Comparison of ENCODE assay signal across 1 cellular context in genomic region chr15:67149859-67150824, GRCh38.
TF ChIP-seq lines count a peak whose summit lies in the region.

No MANE protein-coding gene starts in this region.

TF ChIP-seq in K562, 482 proteins besides CTCF, POLR2A, EP300 and RAD21 (continued from another document and continues in another):
- TF ChIP-seq MBD1 (CRISPR knock-in tag; IDR thresholded peaks at IDR 0.05): no peak
- peak; percentile 76; the same call in 1 of the 2 replicates for TF ChIP-seq BHLHE40 (IDR thresholded peaks at IDR 0.05; ENCODE audit: low read length)
- no peak for TF ChIP-seq ZC3H11A (IDR thresholded peaks at IDR 0.05; ENCODE audit: low read depth, low read length)
- TF ChIP-seq ID3 (CRISPR knock-in tag; IDR thresholded peaks at IDR 0.05): no peak
- no peak for TF ChIP-seq ID3 (tag; IDR thresholded peaks at IDR 0.05)
- TF ChIP-seq RFX5 (IDR thresholded peaks at IDR 0.05; ENCODE audit: low read depth, low read length): no peak
- TF ChIP-seq ZNF444 (CRISPR knock-in tag; IDR thresholded peaks at IDR 0.05): no peak
- TF ChIP-seq PHF21A (IDR thresholded peaks at IDR 0.05; ENCODE audit: borderline replicate concordance, low read depth): no peak
- TF ChIP-seq MEIS2 (IDR thresholded peaks at IDR 0.05; ENCODE audit: partially characterized antibody): peak; percentile 44
- TF ChIP-seq SPI1 (IDR thresholded peaks at IDR 0.05; ENCODE audit: borderline replicate concordance, low read depth, low read length): peak; percentile 22; the same call in 1 of the 2 replicates
- TF ChIP-seq HNRNPLL (IDR thresholded peaks at IDR 0.05; ENCODE audit: low read depth, low read length, poor library complexity, severe bottlenecking): no peak
- no peak for TF ChIP-seq EHMT2 (IDR thresholded peaks at IDR 0.05)
- 0 out of 2 replicates have a peak, but pooled peaks have one; percentile 17 for TF ChIP-seq ZBTB33 (CRISPR knock-in tag; IDR thresholded peaks at IDR 0.05)
- TF ChIP-seq DLX4 (CRISPR knock-in tag; IDR thresholded peaks at IDR 0.05): no peak
- no peak for TF ChIP-seq ZNF174 (CRISPR knock-in tag; IDR thresholded peaks at IDR 0.05)
- TF ChIP-seq FOXJ3 (CRISPR knock-in tag; IDR thresholded peaks at IDR 0.05): no peak
- no peak for TF ChIP-seq SMARCB1 (IDR thresholded peaks at IDR 0.05; ENCODE audit: insufficient read length, low read depth)
- TF ChIP-seq ZNF184 (CRISPR knock-in tag; IDR thresholded peaks at IDR 0.05): no peak
- peak; percentile 59; the same call in 1 of the 2 replicates for TF ChIP-seq NR2C1 (IDR thresholded peaks at IDR 0.05)
- peak; percentile 54; the same call in 1 of the 2 replicates for TF ChIP-seq NR2C1 (tag; IDR thresholded peaks at IDR 0.05)
- TF ChIP-seq NR2C2 (CRISPR knock-in tag; IDR thresholded peaks at IDR 0.05): no peak
- TF ChIP-seq NR2C2 (tag; IDR thresholded peaks at IDR 0.05): peak; percentile 81; the same call in 1 of the 2 replicates
- no peak for TF ChIP-seq FOXO4 (CRISPR knock-in tag; IDR thresholded peaks at IDR 0.05)
- no peak for TF ChIP-seq CREBBP (IDR thresholded peaks at IDR 0.05; ENCODE audit: low read depth, low read length)
- no peak for TF ChIP-seq SAP30 (IDR thresholded peaks at IDR 0.05; ENCODE audit: borderline replicate concordance, insufficient read depth, low read depth, low read length, poor library complexity, severe bottlenecking)
- no peak for TF ChIP-seq RBBP5 (IDR thresholded peaks at IDR 0.05; ENCODE audit: borderline replicate concordance, insufficient read depth, low read length, poor library complexity, severe bottlenecking)
- no peak for TF ChIP-seq PRDM10 (IDR thresholded peaks at IDR 0.05; ENCODE audit: partially characterized antibody)
- no peak for TF ChIP-seq TAF15 (IDR thresholded peaks at IDR 0.05; ENCODE audit: low read depth, low read length)
- peak; percentile 22; the same call in 1 of the 2 replicates for TF ChIP-seq LEF1 (IDR thresholded peaks at IDR 0.05)
- TF ChIP-seq ATF4 (CRISPR knock-in tag; IDR thresholded peaks at IDR 0.05): no peak
- no peak for TF ChIP-seq GATAD2A (IDR thresholded peaks at IDR 0.05)
- no peak for TF ChIP-seq ZNF395 (CRISPR knock-in tag; IDR thresholded peaks at IDR 0.05)
- TF ChIP-seq CBX1 (IDR thresholded peaks at IDR 0.05; ENCODE audit: low read depth): no peak
- TF ChIP-seq TEAD4 (IDR thresholded peaks at IDR 0.05; ENCODE audit: low read length): peak; percentile 23; the same call in 1 of the 2 replicates
- no peak for TF ChIP-seq TEAD4 (CRISPR knock-in tag; IDR thresholded peaks at IDR 0.05; ENCODE audit: borderline replicate concordance)
- no peak for TF ChIP-seq TGIF2 (CRISPR knock-in tag; IDR thresholded peaks at IDR 0.05)
- no peak for TF ChIP-seq STAT6 (CRISPR knock-in tag; IDR thresholded peaks at IDR 0.05)
- no peak for TF ChIP-seq NR1H2 (CRISPR knock-in tag; IDR thresholded peaks at IDR 0.05)
- no peak for TF ChIP-seq AFF1 (IDR thresholded peaks at IDR 0.05; ENCODE audit: low read depth in 1 of 2, partially characterized antibody in 2 of 2)
- no peak for TF ChIP-seq KAT2B (IDR thresholded peaks at IDR 0.05; ENCODE audit: low read depth, low read length)
- no peak; the same call in 1 of the 2 replicates for TF ChIP-seq CBFA2T2 (conservative IDR thresholded peaks at IDR 0.05)
- no peak for TF ChIP-seq STAT5B (CRISPR knock-in tag; IDR thresholded peaks at IDR 0.05)
- peak; percentile 28 for TF ChIP-seq FOS (IDR thresholded peaks at IDR 0.05; ENCODE audit: extremely low read depth, insufficient read length)
- TF ChIP-seq PRMT5 (CRISPR knock-in tag; IDR thresholded peaks at IDR 0.05): no peak
- TF ChIP-seq ZFPM2 (CRISPR knock-in tag; IDR thresholded peaks at IDR 0.05): no peak
- TF ChIP-seq PHF8 (IDR thresholded peaks at IDR 0.05; ENCODE audit: borderline replicate concordance, low read length): no peak
- TF ChIP-seq POLR2AphosphoS2 (IDR thresholded peaks at IDR 0.05; ENCODE audit: low read length): no peak
- peak; percentile 36; the same call in 1 of the 2 replicates for TF ChIP-seq NCOR1 (IDR thresholded peaks at IDR 0.05)
- TF ChIP-seq SMAD3 (CRISPR knock-in tag; conservative IDR thresholded peaks at IDR 0.05): no peak
